In the genomic region with DNA sequence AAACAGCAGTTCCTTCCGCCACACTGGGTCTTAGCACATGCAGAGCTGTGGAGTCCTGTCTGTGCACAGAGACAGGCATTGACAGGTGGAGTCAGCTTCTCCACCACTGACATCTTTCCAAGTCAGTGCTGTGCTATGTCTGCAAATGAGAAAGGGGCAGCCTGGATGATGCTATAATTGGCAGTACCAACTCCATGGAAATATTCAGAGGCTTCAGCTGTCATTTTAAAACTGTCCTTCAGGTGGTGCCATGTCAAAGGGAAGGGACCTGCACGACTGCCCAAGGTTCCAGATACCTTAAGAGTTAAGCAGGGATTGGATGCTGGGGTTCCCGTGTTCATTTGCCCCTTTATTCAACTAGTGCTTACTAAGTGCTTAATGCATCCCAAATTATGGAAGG, we compare ENCODE assay signal across 10 cellular contexts.
DNase-seq lines count a peak whose midpoint lies in the region; ATAC-seq and TF ChIP-seq lines count a peak whose summit lies in the region.
"Had no signal": no experiment of that assay in that cellular context is flagged by ENCODE, and none has a peak within 500 bp of the region (broad histone marks: within the 10 kb centered on the region; RNA-seq: fewer than 3 reads in every experiment).

No MANE protein-coding gene starts in this region.

- no peak overlapping the region for H3K4me3 ChIP-seq in AG09309 (ENCODE audit: control insufficient read depth, low read depth, low read length)
- no peak overlapping the region for H3K4me3 ChIP-seq in OCI-LY3 (ENCODE audit: low read length)
- H3K4me3 ChIP-seq: ascending aorta had no signal

- H3K27ac ChIP-seq in OCI-LY3 (ENCODE audit: low read length) (no peak overlapping the region), foreskin keratinocyte (no peak overlapping the region)
- H3K27ac ChIP-seq: ascending aorta had no signal

- no peak for DNase-seq in AG09309 (ENCODE audit: low read depth)
- peak in 1 of 2 donors; percentile 17 for DNase-seq in foreskin keratinocyte
- no peak for DNase-seq in foreskin melanocyte
- DNase-seq: NCI-H1048 had no signal

- no peak overlapping the region for H3K4me2 ChIP-seq in OCI-LY3 (ENCODE audit: low read length)

- H3K4me1 ChIP-seq in OCI-LY3 (ENCODE audit: low read length) (no peaks in the 10 kb centered on the region), foreskin keratinocyte (no peaks in the 10 kb centered on the region)
- H3K4me1 ChIP-seq: ascending aorta had no signal

- no peak for TF ChIP-seq POLR2A in GM18505 (IDR thresholded peaks at IDR 0.05; ENCODE audit: borderline replicate concordance, extremely low read depth, insufficient read depth, insufficient read length)

- no peak overlapping the region for H2AFZ ChIP-seq in OCI-LY3 (ENCODE audit: low read depth, low read length)

- no peaks in the 10 kb centered on the region for H3K27me3 ChIP-seq in OCI-LY3 (ENCODE audit: low read depth, low read length)
- H3K27me3 ChIP-seq in foreskin keratinocyte: no peaks in the 10 kb centered on the region
- H3K27me3 ChIP-seq: ascending aorta had no signal

- H3K9ac ChIP-seq in OCI-LY3 (ENCODE audit: low read length): no peak overlapping the region

- ATAC-seq in foreskin keratinocyte (peak; percentile 65), GM18870 (IDR thresholded peaks at IDR 0.05; ENCODE audit: unreplicated experiment) (no peak), GM19455 (IDR thresholded peaks at IDR 0.05; ENCODE audit: unreplicated experiment) (no peak), GM18505 (IDR thresholded peaks at IDR 0.05; ENCODE audit: unreplicated experiment) (no peak)

- peak; percentile 3 for TF ChIP-seq CTCF in AG09309 (IDR thresholded peaks at IDR 0.05; ENCODE audit: control insufficient read depth, insufficient read depth, low read depth, low read length, missing control alignments)
- TF ChIP-seq CTCF in GM12874 (IDR thresholded peaks at IDR 0.05; ENCODE audit: insufficient read depth, low read depth, low read length): peak; percentile 35
- TF ChIP-seq CTCF in OCI-LY3 (IDR thresholded peaks at IDR 0.05; ENCODE audit: low read depth, low read length): peak; percentile 38
- TF ChIP-seq CTCF in foreskin keratinocyte (conservative IDR thresholded peaks at IDR 0.05): peak; percentile 56

- no peaks in the 10 kb centered on the region for H3K9me3 ChIP-seq in OCI-LY3 (ENCODE audit: insufficient read depth, low read length)
- H3K9me3 ChIP-seq: ascending aorta had no signal

- no peaks in the 10 kb centered on the region for H4K20me1 ChIP-seq in OCI-LY3 (ENCODE audit: insufficient read depth, low read length)

- no peaks in the 10 kb centered on the region for H3K36me3 ChIP-seq in OCI-LY3 (replicated peaks; ENCODE audit: low read depth, low read length)
- H3K36me3 ChIP-seq: ascending aorta had no signal

- no peaks in the 10 kb centered on the region for H3K79me2 ChIP-seq in OCI-LY3 (ENCODE audit: low read length)

Comparison
In these comparisons a context has a peak if more than half of its experiments do, and no peak if none do; other contexts are left out.
1. CTCF ChIP-seq: peak in every context shown above with its lines; median percentile 56 in foreskin keratinocyte; 38 in OCI-LY3; 35 in GM12874; 3 in AG09309.